36 cellular contexts compared by ENCODE assay signal in the genomic region with DNA sequence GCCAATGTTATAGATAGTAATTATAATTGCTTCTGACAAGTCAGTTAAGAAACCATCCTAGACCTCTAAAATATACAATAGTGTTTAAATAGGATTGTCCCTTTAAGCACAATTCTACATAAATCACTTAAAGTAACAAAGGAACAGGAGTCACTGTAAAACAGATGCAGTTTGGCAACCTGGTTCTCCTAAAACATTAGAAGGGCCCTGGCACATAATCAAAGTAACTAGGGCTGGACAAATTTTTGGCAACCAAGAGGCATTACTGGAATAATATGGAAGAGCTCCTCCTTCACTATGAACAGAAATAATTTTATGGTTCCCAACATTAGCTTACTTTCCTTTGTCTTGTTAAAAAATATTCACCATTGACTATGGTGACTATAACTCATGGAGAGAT.
"Had no signal": no experiment of that assay in that cellular context is flagged by ENCODE, and none has a peak within 500 bp of the region (broad histone marks: within the 10 kb centered on the region; RNA-seq: fewer than 3 reads in every experiment).

No MANE protein-coding gene starts in this region.

- H3K36me3 Mint-ChIP-seq: activated CD4-positive, alpha-beta memory T cell treated with anti-CD3 and anti-CD28 coated beads for 36 hours; activated naive CD4-positive, alpha-beta T cell treated with anti-CD3 and anti-CD28 coated beads, Interleukin-2, amount 50 U/mL, for 72 hours; brain; WTC11 had no signal

- H3K27me3 Mint-ChIP-seq: activated CD4-positive, alpha-beta T cell treated with anti-CD3 and anti-CD28 coated beads for 36 hours had no signal

- H3K36me3 ChIP-seq: adrenal gland, MG63, Peyer's patch, SJSA1 had no signal

- H3K4me1 ChIP-seq: adrenal gland, Peyer's patch, SJSA1 had no signal

- H3K27ac Mint-ChIP-seq: activated CD4-positive, alpha-beta memory T cell treated with anti-CD3 and anti-CD28 coated beads for 36 hours; activated CD4-positive, alpha-beta T cell treated with anti-CD3 and anti-CD28 coated beads for 36 hours; activated naive CD4-positive, alpha-beta T cell treated with anti-CD3 and anti-CD28 coated beads for 36 hours; activated naive CD4-positive, alpha-beta T cell treated with anti-CD3 and anti-CD28 coated beads, Interleukin-2, amount 50 U/mL, for 72 hours; activated T-helper 1 cell treated with anti-CD3 and anti-CD28 coated beads, Interleukin-12 subunit alpha, Interleukin-12 subunit beta, Interleukin-2, Interleukin-4 antibody, amounts not matched to agents 30 ng/mL and 10 ng/mL and 1 ng/mL, durations not matched to agents 14 hours and 24 hours and 36 hours; brain; T-helper 1 cell treated with Interleukin-12 subunit alpha and Interleukin-12 subunit beta and Interleukin-4 antibody, amounts not matched to agents 30 μg/mL and 1 μg/mL, for 36 hours; WTC11 had no signal

- ATAC-seq: activated CD4-positive, alpha-beta T cell treated with anti-CD3 and anti-CD28 coated beads for 36 hours; activated CD4-positive, CD25-positive, alpha-beta regulatory T cell treated with anti-CD3 and anti-CD28 coated beads, Interleukin-2, amount 50 U/mL, for 24 hours; activated naive CD4-positive, alpha-beta T cell treated with anti-CD3 and anti-CD28 coated beads, Interleukin-2, amount 50 U/mL, for 72 hours; activated T-cell treated with anti-CD3 and anti-CD28 coated beads, Interleukin-2, amount 50 U/mL, for 4 hours; PC-3; WTC11 had no signal

- H3K4me3 Mint-ChIP-seq: activated CD4-positive, alpha-beta memory T cell treated with anti-CD3 and anti-CD28 coated beads for 36 hours; activated CD4-positive, alpha-beta T cell treated with anti-CD3 and anti-CD28 coated beads for 36 hours; activated naive CD4-positive, alpha-beta T cell treated with anti-CD3 and anti-CD28 coated beads for 36 hours; activated T-cell treated with anti-CD3 and anti-CD28 coated beads, Interleukin-2, amount 50 U/mL, for 4 hours; activated T-helper 1 cell treated with anti-CD3 and anti-CD28 coated beads, Interleukin-12 subunit alpha, Interleukin-12 subunit beta, Interleukin-2, Interleukin-4 antibody, amounts not matched to agents 30 ng/mL and 10 ng/mL and 1 ng/mL, durations not matched to agents 14 hours and 24 hours and 36 hours; brain; T-helper 1 cell treated with Interleukin-12 subunit alpha and Interleukin-12 subunit beta and Interleukin-4 antibody, amounts not matched to agents 30 μg/mL and 1 μg/mL, for 36 hours; WTC11 had no signal

- H3K27me3 ChIP-seq: MG63, Peyer's patch, SJSA1 had no signal

- H3K27ac ChIP-seq: adrenal gland, Peyer's patch, SJSA1 had no signal

- FAIRE-seq: bronchial epithelial cell, TTC549 had no signal

- H3K4me2 ChIP-seq: SK-N-SH had no signal

- H3K4me3 ChIP-seq: adrenal gland, MG63, Peyer's patch, SJSA1 had no signal

- DNase-seq: activated CD4-positive, alpha-beta memory T cell treated with anti-CD3 and anti-CD28 coated beads for 36 hours; activated CD4-positive, alpha-beta T cell treated with anti-CD3 and anti-CD28 coated beads for 36 hours; activated CD4-positive, alpha-beta T cell treated with anti-CD3 and anti-CD28 coated beads, Interleukin-2, amount 50 U/mL, for 1 hour; activated CD8-positive, alpha-beta memory T cell treated with anti-CD3 and anti-CD28 coated beads, Interleukin-2, amount 50 U/mL, for 4 hours; activated gamma-delta T cell treated with Interleukin-2 at 50 U/mL for 16 hours; activated naive CD4-positive, alpha-beta T cell treated with anti-CD3 and anti-CD28 coated beads for 36 hours; activated T-cell treated with anti-CD3 and anti-CD28 coated beads for 4 hours; activated T-cell treated with anti-CD3 and anti-CD28 coated beads, Interleukin-2, amount 50 U/mL, for 4 hours; adrenal gland; caudate nucleus; cerebellar nuclear complex; MG63; NCI-H1048; NCI-H1105 treated with DMSO at 0.1 percent for 48 hours; NCI-H1436; NCI-H1694; NCI-H1930; NCI-H2081 treated with DMSO at 0.1 percent for 48 hours; NCI-H510A treated with DMSO at 0.1 percent for 48 hours; NCI-H526 treated with DMSO at 0.1 percent for 48 hours; NCI-H774; PC-3; Peyer's patch; RPMI8226; SHP77 treated with DMSO at 0.1 percent for 48 hours; SK-N-SH had no signal

- H3K9me3 Mint-ChIP-seq: activated CD4-positive, alpha-beta memory T cell treated with anti-CD3 and anti-CD28 coated beads for 36 hours; activated naive CD4-positive, alpha-beta T cell treated with anti-CD3 and anti-CD28 coated beads for 36 hours; activated naive CD4-positive, alpha-beta T cell treated with anti-CD3 and anti-CD28 coated beads, Interleukin-2, amount 50 U/mL, for 72 hours; activated T-cell treated with anti-CD3 and anti-CD28 coated beads, Interleukin-2, amount 50 U/mL, for 4 hours; activated T-helper 1 cell treated with anti-CD3 and anti-CD28 coated beads, Interleukin-12 subunit alpha, Interleukin-12 subunit beta, Interleukin-2, Interleukin-4 antibody, amounts not matched to agents 30 ng/mL and 10 ng/mL and 1 ng/mL, durations not matched to agents 14 hours and 24 hours and 36 hours; T-helper 1 cell treated with Interleukin-12 subunit alpha and Interleukin-12 subunit beta and Interleukin-4 antibody, amounts not matched to agents 30 μg/mL and 1 μg/mL, for 36 hours; T-helper 2 cell treated with Interferon-gamma antibody and Interleukin-4, amounts not matched to agents 5 μg/mL and 100 μg/mL, for 36 hours; WTC11 had no signal

- H3K9me3 ChIP-seq: adrenal gland, MG63, Peyer's patch, SJSA1, SK-N-SH had no signal

- H3K9ac ChIP-seq: SK-N-SH had no signal
